Comparison of ENCODE assay signal across 8 cellular contexts in genomic region chr11:121466063-121466794, GRCh38. TPM values are rescaled to one million over a fixed set of nuclear protein-coding genes. Genes with fewer than 3 reads are reported as not detected.
A peak's percentile ranks its signal among the peaks of the same experiment; 100 is the strongest.
DNase-seq lines count a peak whose midpoint lies in the region; ATAC-seq and TF ChIP-seq lines count a peak whose summit lies in the region.

No MANE protein-coding gene starts in this region.

- H3K9ac ChIP-seq in DND-41 (ENCODE audit: low read depth, low read length): no peak overlapping the region

- H3K4me1 ChIP-seq in DND-41 (ENCODE audit: insufficient read depth, low read length): peaks cover 17% of the 10 kb centered on the region
- peaks cover 3 to 96% (median 33%) of the 10 kb centered on the region in 4 donors for H3K4me1 ChIP-seq in right lobe of liver

- DNase-seq in DND-41 (peak; percentile 12), MG63 (peak; percentile 94), dedifferentiated amniotic fluid mesenchymal stem cell (ENCODE audit: extremely low spot score) (peak; percentile 75), right lobe of liver (peak; percentile 80 to 94 (median 84))
- DNase-seq in T-helper 2 cell treated with Interferon-gamma antibody and Interleukin-4, amounts not matched to agents 5 μg/mL and 100 μg/mL, for 36 hours (ENCODE audit: low spot score): peak; percentile 37

- H3K27ac Mint-ChIP-seq in T-helper 2 cell treated with Interferon-gamma antibody and Interleukin-4, amounts not matched to agents 5 μg/mL and 100 μg/mL, for 36 hours: peak overlapping the region; percentile 92
- peak overlapping the region; percentile 44 for H3K27ac Mint-ChIP-seq in stimulated activated memory B cell treated with anti-CD40 and anti-IgM and Interleukin-4, amounts not matched to agents 10 μg/mL and 1 μg/mL and 100 μg/mL, for 72 hours

- no peak overlapping the region for H3K4me2 ChIP-seq in DND-41 (ENCODE audit: insufficient read depth, low read length)

- no peak for TF ChIP-seq POLR2A in right lobe of liver (IDR thresholded peaks at IDR 0.05)

- H3K4me3 Mint-ChIP-seq in T-helper 2 cell treated with Interferon-gamma antibody and Interleukin-4, amounts not matched to agents 5 μg/mL and 100 μg/mL, for 36 hours: peak overlapping the region; percentile 74
- H3K4me3 Mint-ChIP-seq in stimulated activated memory B cell treated with anti-CD40 and anti-IgM and Interleukin-4, amounts not matched to agents 10 μg/mL and 1 μg/mL and 100 μg/mL, for 72 hours: peak overlapping the region; percentile 37

- intact Hi-C loops in right lobe of liver (cut with DNase I): no loop called here

- peak overlapping the region; percentile 34; the same call in 1 of the 2 replicates for H3K27ac ChIP-seq in DND-41 (ENCODE audit: low read length)
- peak overlapping the region; percentile 48 to 92 (median 73) for H3K27ac ChIP-seq in right lobe of liver

- H3K9me3 ChIP-seq in DND-41 (ENCODE audit: insufficient read depth, low read length, severe bottlenecking) (no peaks in the 10 kb centered on the region), MG63 (no peaks in the 10 kb centered on the region), right lobe of liver (no peaks in the 10 kb centered on the region)

- peaks cover 20% of the 10 kb centered on the region for H3K36me3 ChIP-seq in DND-41 (ENCODE audit: insufficient read depth, low read length)
- no peaks in the 10 kb centered on the region for H3K36me3 ChIP-seq in MG63
- H3K36me3 ChIP-seq in right lobe of liver: peaks cover 0 to 4% (median under 1%) of the 10 kb centered on the region in 4 donors

- peaks cover 81% of the 10 kb centered on the region for H3K4me1 Mint-ChIP-seq in T-helper 2 cell treated with Interferon-gamma antibody and Interleukin-4, amounts not matched to agents 5 μg/mL and 100 μg/mL, for 36 hours (ENCODE audit: low read depth)
- peaks cover 83% of the 10 kb centered on the region for H3K4me1 Mint-ChIP-seq in stimulated activated memory B cell treated with anti-CD40 and anti-IgM and Interleukin-4, amounts not matched to agents 10 μg/mL and 1 μg/mL and 100 μg/mL, for 72 hours

- no peaks in the 10 kb centered on the region for H3K27me3 Mint-ChIP-seq in T-helper 2 cell treated with Interferon-gamma antibody and Interleukin-4, amounts not matched to agents 5 μg/mL and 100 μg/mL, for 36 hours (ENCODE audit: low read depth)
- H3K27me3 Mint-ChIP-seq in stimulated activated memory B cell treated with anti-CD40 and anti-IgM and Interleukin-4, amounts not matched to agents 10 μg/mL and 1 μg/mL and 100 μg/mL, for 72 hours: no peaks in the 10 kb centered on the region

- H3K36me3 Mint-ChIP-seq in T-helper 2 cell treated with Interferon-gamma antibody and Interleukin-4, amounts not matched to agents 5 μg/mL and 100 μg/mL, for 36 hours (ENCODE audit: low read depth): peaks cover 35% of the 10 kb centered on the region
- peaks cover 10% of the 10 kb centered on the region for H3K36me3 Mint-ChIP-seq in stimulated activated memory B cell treated with anti-CD40 and anti-IgM and Interleukin-4, amounts not matched to agents 10 μg/mL and 1 μg/mL and 100 μg/mL, for 72 hours

- peaks cover 17% of the 10 kb centered on the region for H4K20me1 ChIP-seq in DND-41 (ENCODE audit: insufficient read depth, low read length)

- TF ChIP-seq CTCF in DND-41 (IDR thresholded peaks at IDR 0.05; ENCODE audit: borderline replicate concordance, extremely low read depth, low read length, poor library complexity, severe bottlenecking) (no peak), right lobe of liver (IDR thresholded peaks at IDR 0.05) (no peak)

- H3K27me3 ChIP-seq in DND-41 (ENCODE audit: insufficient read depth, low read length, poor library complexity) (no peaks in the 10 kb centered on the region), MG63 (no peaks in the 10 kb centered on the region), right lobe of liver (no peaks in the 10 kb centered on the region)

- 17% methylated on average over 8 of the region's 8 CpGs for WGBS in right lobe of liver (ENCODE audit: insufficient coverage, low coverage, low lambda C conversion rate, missing lambda C conversion rate)

- H2AFZ ChIP-seq in DND-41 (ENCODE audit: low read depth, low read length): no peak overlapping the region

- H3K79me2 ChIP-seq in DND-41 (ENCODE audit: insufficient read depth, low read length): peaks cover 75% of the 10 kb centered on the region

- ATAC-seq in DND-41 (ENCODE audit: insufficient read depth, low read depth) (no peak), right lobe of liver (peak; percentile 36 to 75 (median 65)), GM18517 (IDR thresholded peaks at IDR 0.05; ENCODE audit: unreplicated experiment) (no peak), HG03460 (IDR thresholded peaks at IDR 0.05; ENCODE audit: unreplicated experiment) (no peak)
- ATAC-seq in stimulated activated memory B cell treated with anti-CD40 and anti-IgM and Interleukin-4, amounts not matched to agents 10 μg/mL and 1 μg/mL and 100 μg/mL, for 72 hours: no peak

- no peak overlapping the region for H3K4me3 ChIP-seq in DND-41 (ENCODE audit: low read depth in 1 of 2, low read length in 2 of 2)
- H3K4me3 ChIP-seq in MG63: no peak overlapping the region
- H3K4me3 ChIP-seq in right lobe of liver: no peak overlapping the region

- H3K9me3 Mint-ChIP-seq in T-helper 2 cell treated with Interferon-gamma antibody and Interleukin-4, amounts not matched to agents 5 μg/mL and 100 μg/mL, for 36 hours: no peaks in the 10 kb centered on the region
- no peaks in the 10 kb centered on the region for H3K9me3 Mint-ChIP-seq in stimulated activated memory B cell treated with anti-CD40 and anti-IgM and Interleukin-4, amounts not matched to agents 10 μg/mL and 1 μg/mL and 100 μg/mL, for 72 hours

RNA-seq across cellular contexts. Expression of gene SORL1, which starts 14.1 kb away (rescaled TPM):
- 0.59 and 0.69 TPM in 2 replicates for total RNA-seq in MG63 (2014; rRNA removed; shearing (Covaris generic); ENCODE audit: low replicate concordance)
- total RNA-seq in right lobe of liver: 100 to 1,000 TPM in 2 of 6 experiments, 10 to 100 TPM in 4; 45.2 to 137 (median 73.8) TPM

Comparison
In these comparisons a context has a peak if more than half of its experiments do, and no peak if none do; other contexts are left out.
1. ATAC-seq: peak in right lobe of liver (4 of 4); none in DND-41 (single experiment), stimulated activated memory B cell treated with anti-CD40 and anti-IgM and Interleukin-4, amounts not matched to agents 10 μg/mL and 1 μg/mL and 100 μg/mL, for 72 hours (single experiment), GM18517 (single experiment) and HG03460 (single experiment).
2. DNase-seq: peak in every context shown above with its lines; median percentile 94 in MG63; 84 in right lobe of liver; 75 in dedifferentiated amniotic fluid mesenchymal stem cell; 37 in T-helper 2 cell treated with Interferon-gamma antibody and Interleukin-4, amounts not matched to agents 5 μg/mL and 100 μg/mL, for 36 hours; 12 in DND-41.
3. RNA of gene SORL1, which starts 14.1 kb away (total RNA-seq): 45.2 to 137 TPM in right lobe of liver; 0.59 to 0.69 TPM in MG63; every median in the first group is over 10 times any median in the second.